Comparison of ENCODE assay signal across 23 cellular contexts in the genomic region with DNA sequence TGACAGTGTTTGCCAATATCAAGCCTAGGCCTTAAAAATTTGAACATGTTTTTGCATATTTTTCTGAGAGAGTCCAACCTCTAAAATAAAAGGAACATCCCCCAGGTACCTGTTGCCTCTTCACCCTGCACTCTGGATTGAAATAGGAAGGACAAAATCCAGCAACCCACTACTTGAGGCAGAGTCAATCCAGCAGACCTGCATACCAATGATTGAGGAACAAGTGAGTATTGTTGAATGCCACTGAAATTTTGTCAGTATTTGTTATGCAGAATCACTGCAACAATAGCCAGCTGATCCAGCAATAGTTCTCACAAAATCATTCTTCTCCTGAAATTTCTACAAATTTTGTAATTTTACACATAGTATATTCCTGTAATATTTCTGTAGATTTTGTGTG.
"Had no signal": no experiment of that assay in that cellular context is flagged by ENCODE, and none has a peak within 500 bp of the region (broad histone marks: within the 10 kb centered on the region; RNA-seq: fewer than 3 reads in every experiment).

No MANE protein-coding gene starts in this region.

- H3K27ac ChIP-seq: epithelial cell of prostate, esophagus squamous epithelium, gastroesophageal sphincter, pancreas, prostate gland, spleen, thyroid gland had no signal

- DNase-seq: effector memory CD8-positive, alpha-beta T cell; esophagus squamous epithelium; foreskin fibroblast; kidney glomerular epithelial cell; naive B cell; occipital lobe; pancreas; spleen; stimulated activated CD4-positive, alpha-beta T cell treated with anti-CD3 and anti-CD28 coated beads, Interleukin-15, amount 100 ng/mL, for 24 hours; stimulated activated CD4-positive, alpha-beta T cell treated with anti-CD3 and anti-CD28 coated beads, Interleukin-1b, Interleukin-23, amount 100 ng/mL, for 48 hours; stimulated activated CD4-positive, alpha-beta T cell treated with anti-CD3 and anti-CD28 coated beads, Interleukin-4, amount 100 ng/mL, for 24 hours; stimulated activated naive B cell treated with anti-CD40 and anti-IgM and Interleukin-4, amounts not matched to agents 10 μg/mL and 1 μg/mL and 100 μg/mL, for 72 hours; stimulated activated naive CD8-positive, alpha-beta T cell treated with anti-CD3 and anti-CD28 coated beads, Interleukin-15, amount 100 ng/mL, for 72 hours; thyroid gland had no signal

- H3K9me3 Mint-ChIP-seq: nephron, type B pancreatic cell had no signal

- ATAC-seq: effector memory CD8-positive, alpha-beta T cell; gastroesophageal sphincter; left lobe of liver; pancreas; sciatic nerve; stimulated activated naive B cell treated with anti-CD40 and anti-IgM and Interleukin-4, amounts not matched to agents 10 μg/mL and 1 μg/mL and 100 μg/mL, for 72 hours; stimulated activated naive CD8-positive, alpha-beta T cell treated with anti-CD3 and anti-CD28 coated beads, Interleukin-15, amount 100 ng/mL, for 72 hours had no signal

- H3K4me1 ChIP-seq: esophagus squamous epithelium, gastroesophageal sphincter, pancreas, prostate gland, spleen, thyroid gland had no signal

- H3K27ac Mint-ChIP-seq: effector memory CD8-positive, alpha-beta T cell; memory B cell; naive B cell; nephron; stimulated activated naive B cell treated with anti-CD40 and anti-IgM and Interleukin-4, amounts not matched to agents 10 μg/mL and 1 μg/mL and 100 μg/mL, for 72 hours; stimulated activated naive CD8-positive, alpha-beta T cell treated with anti-CD3 and anti-CD28 coated beads, Interleukin-15, amount 100 ng/mL, for 72 hours; type B pancreatic cell had no signal

- H3K27me3 Mint-ChIP-seq: central memory CD8-positive, alpha-beta T cell; effector memory CD8-positive, alpha-beta T cell; memory B cell; naive B cell; stimulated activated naive B cell treated with anti-CD40 and anti-IgM and Interleukin-4, amounts not matched to agents 10 μg/mL and 1 μg/mL and 100 μg/mL, for 72 hours; stimulated activated naive CD8-positive, alpha-beta T cell treated with anti-CD3 and anti-CD28 coated beads, Interleukin-15, amount 100 ng/mL, for 72 hours; type B pancreatic cell had no signal

- H3K36me3 Mint-ChIP-seq: memory B cell; naive B cell; stimulated activated naive B cell treated with anti-CD40 and anti-IgM and Interleukin-4, amounts not matched to agents 10 μg/mL and 1 μg/mL and 100 μg/mL, for 72 hours; type B pancreatic cell had no signal

- H3K27me3 ChIP-seq: esophagus squamous epithelium, gastroesophageal sphincter, pancreas, spleen, thyroid gland had no signal

- H3K4me1 Mint-ChIP-seq: central memory CD8-positive, alpha-beta T cell; memory B cell; naive B cell; nephron; stimulated activated naive B cell treated with anti-CD40 and anti-IgM and Interleukin-4, amounts not matched to agents 10 μg/mL and 1 μg/mL and 100 μg/mL, for 72 hours; stimulated activated naive CD8-positive, alpha-beta T cell treated with anti-CD3 and anti-CD28 coated beads, Interleukin-15, amount 100 ng/mL, for 72 hours had no signal

- H3K4me3 ChIP-seq: esophagus squamous epithelium, gastroesophageal sphincter, pancreas, prostate gland, spleen, thyroid gland had no signal

- H3K9me3 ChIP-seq: esophagus squamous epithelium, pancreas, prostate gland, thyroid gland had no signal

- H3K4me3 Mint-ChIP-seq: central memory CD8-positive, alpha-beta T cell; effector memory CD8-positive, alpha-beta T cell; memory B cell; naive B cell; nephron; stimulated activated naive B cell treated with anti-CD40 and anti-IgM and Interleukin-4, amounts not matched to agents 10 μg/mL and 1 μg/mL and 100 μg/mL, for 72 hours; stimulated activated naive CD8-positive, alpha-beta T cell treated with anti-CD3 and anti-CD28 coated beads, Interleukin-15, amount 100 ng/mL, for 72 hours; type B pancreatic cell had no signal

- H3K36me3 ChIP-seq: esophagus squamous epithelium, gastroesophageal sphincter, pancreas, prostate gland, spleen, thyroid gland had no signal
